In the genomic region with DNA sequence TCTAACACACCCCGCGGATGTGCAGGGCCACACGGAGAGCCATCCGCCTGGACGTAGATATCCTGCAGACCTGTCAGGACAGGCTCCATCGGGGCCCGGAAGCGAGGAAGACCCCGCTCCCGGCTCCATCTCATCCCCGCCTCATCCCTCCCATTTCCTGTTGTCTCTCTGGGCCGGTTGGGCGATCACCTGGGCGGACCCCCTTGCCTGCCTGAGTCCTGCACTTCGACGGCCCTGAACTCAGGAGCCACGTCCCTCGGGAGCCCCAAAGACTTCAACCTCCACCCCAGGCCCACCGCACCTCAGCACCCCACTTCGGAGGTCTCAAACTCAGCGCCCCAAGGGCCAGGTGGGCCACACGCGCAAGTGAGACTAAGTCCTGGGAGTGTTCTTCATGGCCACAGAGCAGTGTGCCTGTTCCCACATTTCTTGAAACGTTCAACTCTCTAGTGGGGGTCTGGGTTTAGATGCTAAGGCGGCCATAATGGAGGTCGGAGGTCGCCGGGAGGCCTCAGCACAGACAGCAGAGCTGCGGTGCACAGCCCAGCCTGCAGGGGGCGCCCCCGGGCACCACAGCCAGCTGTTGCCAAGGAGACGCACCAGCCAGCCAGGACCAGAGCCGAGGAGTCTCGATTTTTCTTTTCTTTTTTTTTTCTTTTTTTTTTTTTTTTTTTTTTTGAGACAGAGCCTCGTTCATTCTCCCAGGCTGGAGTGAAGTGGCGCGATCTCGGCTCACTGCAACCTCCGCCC, we compare ENCODE assay signal across 7 cellular contexts. TPM values are rescaled to one million over a fixed set of nuclear protein-coding genes. Genes with fewer than 3 reads are reported as not detected.
DNase-seq lines count a peak whose midpoint lies in the region; ATAC-seq, FAIRE-seq and TF ChIP-seq lines count a peak whose summit lies in the region.

No MANE protein-coding gene starts in this region.

- no peak overlapping the region for H3K4me3 ChIP-seq in uterus

- H3K36me3 ChIP-seq in uterus: no peaks in the 10 kb centered on the region

- peak; percentile 80 for DNase-seq in GM12892 (ENCODE audit: insufficient read length)
- DNase-seq in OCI-M1 (lab: John Stamatoyannopoulos, UW): peak; percentile 95
- peak; percentile 84 for DNase-seq in activated effector memory CD4-positive, alpha-beta T cell treated with anti-CD3 and anti-CD28 coated beads, Interleukin-2, amount 50 U/mL, for 16 hours
- peak; percentile 7 for DNase-seq in iris pigment epithelial cell (ENCODE audit: low read depth)
- peak; percentile 34 for DNase-seq in stimulated activated CD8-positive, alpha-beta memory T cell treated with anti-CD3 and anti-CD28 coated beads, Interleukin-7, amount 100 ng/mL, for 24 hours (ENCODE audit: low read depth)
- DNase-seq in uterus: no peak

- H3K27me3 ChIP-seq in uterus: no peaks in the 10 kb centered on the region

- FAIRE-seq in GM12892 (lab: Jason Lieb, UNC): no peak

- intact Hi-C loops in uterus (cut with DNase I; ENCODE audit: low total_unique reads): no loop called here

- peak in 1 of 4 experiments; percentile 23 for TF ChIP-seq CTCF in uterus (IDR thresholded peaks at IDR 0.05)

- TF ChIP-seq POLR2A in GM12892 (IDR thresholded peaks at IDR 0.05; ENCODE audit: low read depth, low read length) (no peak), uterus (IDR thresholded peaks at IDR 0.05) (no peak)

- no peaks in the 10 kb centered on the region for H3K4me1 ChIP-seq in uterus

- H3K27ac ChIP-seq in uterus: no peak overlapping the region

- H3K9me3 ChIP-seq in uterus: no peaks in the 10 kb centered on the region

- no peak for ATAC-seq in GM18861 (IDR thresholded peaks at IDR 0.05; ENCODE audit: unreplicated experiment)

RNA-seq across cellular contexts. Expression of gene FADD, which starts 26.0 kb away (rescaled TPM):
- polyA plus RNA-seq in GM12892 (2012; ENCODE audit: missing spikeins): 8.0 TPM
- 10 to 100 TPM; 11.5 to 34.6 (median 19.2) TPM for total RNA-seq in uterus

Comparison
In these comparisons a context has a peak if more than half of its experiments do, and no peak if none do; other contexts are left out.
1. DNase-seq: peak in GM12892 (single experiment), OCI-M1 (single experiment), activated effector memory CD4-positive, alpha-beta T cell treated with anti-CD3 and anti-CD28 coated beads, Interleukin-2, amount 50 U/mL, for 16 hours (single experiment), iris pigment epithelial cell (single experiment) and stimulated activated CD8-positive, alpha-beta memory T cell treated with anti-CD3 and anti-CD28 coated beads, Interleukin-7, amount 100 ng/mL, for 24 hours (single experiment); none in uterus (0 of 2).